2 cellular contexts compared by ENCODE assay signal in the genomic region with DNA sequence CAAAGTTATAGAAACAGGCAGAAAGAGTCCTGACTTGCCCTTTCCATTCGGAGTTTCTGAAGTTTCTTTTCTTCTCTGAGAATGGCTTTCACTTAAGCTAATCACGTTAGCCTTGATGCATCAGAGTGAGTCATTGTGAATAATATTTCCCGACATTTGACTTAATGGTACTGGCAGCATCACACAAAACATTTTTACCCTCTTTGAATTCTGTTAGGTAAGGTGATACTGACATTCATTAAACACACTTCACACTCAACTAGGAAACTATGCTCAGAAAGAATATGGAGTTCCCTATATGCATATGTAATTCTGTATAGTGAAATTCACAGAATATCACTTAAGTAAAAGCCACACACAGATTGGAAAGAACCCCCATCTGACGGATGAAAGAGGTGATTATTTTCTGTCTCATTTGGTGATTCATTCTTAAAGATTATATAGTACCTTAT.
TF ChIP-seq lines count a peak whose summit lies in the region.

No MANE protein-coding gene starts in this region.

TF ChIP-seq in SK-N-SH treated with all-trans-retinoic acid at 6 μM for 48 hours, 23 proteins besides CTCF, POLR2A, EP300 and RAD21 (continued from another document):
- TF ChIP-seq, protein P1, sequence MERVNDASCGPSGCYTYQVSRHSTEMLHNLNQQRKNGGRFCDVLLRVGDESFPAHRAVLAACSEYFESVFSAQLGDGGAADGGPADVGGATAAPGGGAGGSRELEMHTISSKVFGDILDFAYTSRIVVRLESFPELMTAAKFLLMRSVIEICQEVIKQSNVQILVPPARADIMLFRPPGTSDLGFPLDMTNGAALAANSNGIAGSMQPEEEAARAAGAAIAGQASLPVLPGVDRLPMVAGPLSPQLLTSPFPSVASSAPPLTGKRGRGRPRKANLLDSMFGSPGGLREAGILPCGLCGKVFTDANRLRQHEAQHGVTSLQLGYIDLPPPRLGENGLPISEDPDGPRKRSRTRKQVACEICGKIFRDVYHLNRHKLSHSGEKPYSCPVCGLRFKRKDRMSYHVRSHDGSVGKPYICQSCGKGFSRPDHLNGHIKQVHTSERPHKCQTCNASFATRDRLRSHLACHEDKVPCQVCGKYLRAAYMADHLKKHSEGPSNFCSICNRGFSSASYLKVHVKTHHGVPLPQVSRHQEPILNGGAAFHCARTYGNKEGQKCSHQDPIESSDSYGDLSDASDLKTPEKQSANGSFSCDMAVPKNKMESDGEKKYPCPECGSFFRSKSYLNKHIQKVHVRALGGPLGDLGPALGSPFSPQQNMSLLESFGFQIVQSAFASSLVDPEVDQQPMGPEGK (CRISPR knock-in tag; IDR thresholded peaks at IDR 0.05; ENCODE audit: borderline replicate concordance) = peak; percentile 52; the same call in 1 of the 2 replicates
- TF ChIP-seq ZNF565 (CRISPR knock-in tag; conservative IDR thresholded peaks at IDR 0.05; ENCODE audit: low read depth) (no peak), RARB (CRISPR knock-in tag; IDR thresholded peaks at IDR 0.05) (no peak; the same call in 1 of the 2 replicates), ZC3H10 (CRISPR knock-in tag; IDR thresholded peaks at IDR 0.05) (peak; percentile 82)

TF ChIP-seq in HEK293T, 16 proteins besides CTCF, POLR2A, EP300 and RAD21 (continued from another document):
- TF ChIP-seq LEF1 (IDR thresholded peaks at IDR 0.05; ENCODE audit: borderline replicate concordance) = no peak
- TF ChIP-seq FOXK2 (IDR thresholded peaks at IDR 0.05) = no peak
